In genomic region chr2:60577884-60578283, GRCh38 we compare ENCODE assay signal across 17 cellular contexts. TPM values are rescaled to one million over a fixed set of nuclear protein-coding genes. Genes with fewer than 3 reads are reported as not detected.
DNase-seq lines count a peak whose midpoint lies in the region; ATAC-seq and TF ChIP-seq lines count a peak whose summit lies in the region.
"Had no signal": no experiment of that assay in that cellular context is flagged by ENCODE, and none has a peak within 500 bp of the region (broad histone marks: within the 10 kb centered on the region; RNA-seq: fewer than 3 reads in every experiment).

No MANE protein-coding gene starts in this region.

- ATAC-seq in GM23338 (peak; percentile 50), HG03469 (IDR thresholded peaks at IDR 0.05; ENCODE audit: unreplicated experiment) (no peak), HG03354 (IDR thresholded peaks at IDR 0.05; ENCODE audit: poor library complexity, severe bottlenecking, unreplicated experiment) (no peak)
- ATAC-seq in activated CD4-positive, CD25-positive, alpha-beta regulatory T cell treated with anti-CD3 and anti-CD28 coated beads, Interleukin-2, amount 50 U/mL, for 24 hours: no peak

- no peaks in the 10 kb centered on the region for H3F3A ChIP-seq in GM23338 (replicated peaks; ENCODE audit: low read depth)

- H3K9me2 ChIP-seq in GM23338 (ENCODE audit: insufficient read depth): no peaks in the 10 kb centered on the region

- TF ChIP-seq CTCF in GM23338 (conservative IDR thresholded peaks at IDR 0.05; ENCODE audit: low read depth in 2 of 2) (no peak), dorsolateral prefrontal cortex (IDR thresholded peaks at IDR 0.05 in 54 of 56, conservative IDR thresholded peaks at IDR 0.05 in 2 of 56; ENCODE audit: low read depth in 1 of 56, partially characterized antibody in 56 of 56) (no peak)

- H3K4me2 ChIP-seq in GM23338: peak overlapping the region; percentile 9; the same call in 1 of the 2 replicates
- H3K4me2 ChIP-seq: BLaER1 had no signal

- no peaks in the 10 kb centered on the region for H3K79me2 ChIP-seq in GM23338 (replicated peaks; ENCODE audit: insufficient read depth)

- no peaks in the 10 kb centered on the region for H3K9me3 Mint-ChIP-seq in GM23338
- H3K9me3 Mint-ChIP-seq: CD14-positive monocyte; CD4-positive, alpha-beta memory T cell had no signal

- peaks cover 15% of the 10 kb centered on the region for H3K4me1 Mint-ChIP-seq in GM23338

- H3K4me3 ChIP-seq in GM23338 (no peak overlapping the region), dorsolateral prefrontal cortex (no peak overlapping the region)
- H3K4me3 ChIP-seq: BLaER1 had no signal

- no peak overlapping the region for H3K27ac ChIP-seq in GM23338 (ENCODE audit: low read depth)
- H3K27ac ChIP-seq in dorsolateral prefrontal cortex: peak overlapping the region in 31 of 59 donors; percentile 6 to 67 (median 37)
- H3K27ac ChIP-seq: BLaER1 had no signal

- peak overlapping the region; percentile 23; the same call in 1 of the 2 replicates for H2AFZ ChIP-seq in GM23338

- peaks cover 22% of the 10 kb centered on the region for H3K27me3 ChIP-seq in GM23338 (ENCODE audit: insufficient read depth)
- peaks cover 0 to 5% (median 0%) of the 10 kb centered on the region in 45 donors for H3K27me3 ChIP-seq in dorsolateral prefrontal cortex
- H3K27me3 ChIP-seq: BLaER1 had no signal

- H3K36me3 Mint-ChIP-seq in GM23338 (ENCODE audit: low read depth): no peaks in the 10 kb centered on the region
- H3K36me3 Mint-ChIP-seq: CD14-positive monocyte; CD4-positive, alpha-beta memory T cell had no signal

- DNase-seq in GM23338 (ENCODE audit: low spot score) (no peak), dorsolateral prefrontal cortex (peak in 1 of 10 donors; percentile 37), iPS-NIHi7 (ENCODE audit: extremely low spot score) (peak; percentile 25), iPS-NIHi11 (ENCODE audit: low spot score) (no peak)
- DNase-seq: 8988T; CD4-positive, alpha-beta memory T cell; DMS153; DMS79; GF-D8; GOT3; HCEC 1CT had no signal

- no peak overlapping the region for H3K4me3 Mint-ChIP-seq in GM23338
- H3K4me3 Mint-ChIP-seq: CD14-positive monocyte; CD4-positive, alpha-beta memory T cell had no signal

- H3K27ac Mint-ChIP-seq in GM23338: no peak overlapping the region
- H3K27ac Mint-ChIP-seq: CD14-positive monocyte; CD4-positive, alpha-beta memory T cell had no signal

- H4K20me1 ChIP-seq in GM23338 (replicated peaks; ENCODE audit: insufficient read depth): no peaks in the 10 kb centered on the region
- H4K20me1 ChIP-seq: BLaER1 had no signal

- H3K4me1 ChIP-seq in GM23338 (ENCODE audit: insufficient read depth): peaks cover 11% of the 10 kb centered on the region

- peaks cover 7% of the 10 kb centered on the region for H3K27me3 Mint-ChIP-seq in GM23338 (ENCODE audit: insufficient read depth, low read depth, poor library complexity)

- no peaks in the 10 kb centered on the region for H3K36me3 ChIP-seq in GM23338 (ENCODE audit: insufficient read depth)
- H3K36me3 ChIP-seq: BLaER1 had no signal

- intact Hi-C loops in dorsolateral prefrontal cortex (cut with DNase I): no loop called here

TF ChIP-seq in GM23338, 12 proteins besides CTCF, POLR2A, EP300 and RAD21 (continues in another document):
- TF ChIP-seq ZNF331 (CRISPR knock-in tag; IDR thresholded peaks at IDR 0.05; ENCODE audit: low read depth): no peak
- no peak for TF ChIP-seq EZH2 (IDR thresholded peaks at IDR 0.05; ENCODE audit: low read depth, unreplicated experiment)
- no peak for TF ChIP-seq STAT1 (IDR thresholded peaks at IDR 0.05; ENCODE audit: unreplicated experiment)
- TF ChIP-seq CREB1 (CRISPR knock-in tag; IDR thresholded peaks at IDR 0.05; ENCODE audit: low read depth): no peak
- TF ChIP-seq JUNB (IDR thresholded peaks at IDR 0.05; ENCODE audit: unreplicated experiment): no peak
- no peak for TF ChIP-seq ZNF462 (CRISPR knock-in tag; IDR thresholded peaks at IDR 0.05)
- TF ChIP-seq EZH2phosphoT487 (IDR thresholded peaks at IDR 0.05; ENCODE audit: unreplicated experiment): no peak
- no peak for TF ChIP-seq REST (IDR thresholded peaks at IDR 0.05; ENCODE audit: unreplicated experiment)
- no peak for TF ChIP-seq ZNF114 (CRISPR knock-in tag; IDR thresholded peaks at IDR 0.05)

RNA-seq across cellular contexts. Expression of gene BCL11A, which starts 24.4 kb away (rescaled TPM):
- 49.2 and 57.5 TPM in 2 replicates for total RNA-seq in GM23338 (2014; rRNA removed; shearing (Covaris generic))
- polyA plus RNA-seq in GM23338 (2016; fragmentation: Nextera tagmentation; extraction: Ambion mirVana): 72.5 and 77.6 TPM in 2 replicates
- 100 to 1,000 TPM in 76 of 120 experiments, 10 to 100 TPM in 44; 33.4 to 157 (median 108) TPM for total RNA-seq in dorsolateral prefrontal cortex
- total RNA-seq: HT-29 had no signal
